In the genomic region with DNA sequence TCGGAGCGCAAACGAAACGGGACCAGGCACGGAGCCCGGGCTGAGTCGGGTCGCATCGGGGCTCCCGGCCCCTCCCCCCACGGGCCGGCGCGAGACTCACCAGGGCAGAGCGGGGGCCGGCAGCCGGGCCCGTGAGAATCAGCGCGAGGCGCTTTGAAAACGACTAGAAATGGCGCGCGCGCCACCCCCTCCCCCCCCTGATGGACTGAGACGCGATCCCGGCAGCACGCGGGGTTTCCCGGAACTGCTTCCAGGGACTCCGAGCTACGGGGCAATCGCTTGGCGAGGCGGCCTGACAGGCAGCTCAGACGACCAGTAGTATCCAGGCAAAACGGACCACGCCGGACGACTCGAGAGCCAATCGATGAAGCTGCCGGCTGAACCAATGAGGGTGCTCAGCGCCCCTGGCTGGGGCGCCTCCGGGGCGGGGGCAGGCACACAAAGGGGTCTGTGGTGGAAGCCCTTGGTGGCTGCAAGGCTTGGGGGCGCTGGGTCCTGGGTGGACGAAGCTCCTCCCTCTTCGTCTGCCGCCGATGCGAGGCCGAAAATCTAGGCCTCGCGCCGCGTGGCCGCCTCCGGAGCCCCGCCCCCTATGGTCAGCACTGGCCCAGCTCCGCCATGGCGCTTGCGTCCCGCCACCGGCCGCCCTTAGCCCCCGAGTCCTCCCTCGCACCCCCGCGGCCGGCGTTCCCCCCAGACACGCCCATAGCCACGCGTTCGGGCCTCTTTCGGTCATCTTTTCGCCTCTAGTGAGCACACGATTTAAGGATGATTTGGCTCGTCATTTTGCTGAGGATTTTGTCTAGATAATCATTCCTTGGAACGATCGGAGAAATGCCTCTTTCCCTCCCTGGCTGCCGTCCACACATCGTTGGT, we compare ENCODE assay signal across 8 cellular contexts. TPM values are rescaled to one million over a fixed set of nuclear protein-coding genes. Genes with fewer than 3 reads are reported as not detected.
DNase-seq lines count a peak whose midpoint lies in the region; ATAC-seq and TF ChIP-seq lines count a peak whose summit lies in the region.

A gene (minus strand): TSS at position 174 of the 876 bp plus-strand sequence. CDS start 3,276 bp downstream, outside the sequence.

- H3K36me3 ChIP-seq in Panc1 (ENCODE audit: control insufficient read depth, insufficient read depth, low read length): peaks cover 10% of the 10 kb centered on the region
- H3K36me3 ChIP-seq in esophagus (ENCODE audit: control insufficient read depth in 2 of 2, insufficient read depth in 2 of 2, low read length in 1 of 2): no peaks in the 10 kb centered on the region
- H3K36me3 ChIP-seq in mucosa of stomach (ENCODE audit: control insufficient read depth, insufficient read depth, low read length): no peaks in the 10 kb centered on the region

- in situ Hi-C loops in Panc1 (cut with HindIII; ENCODE audit: low pct_unique_long_range_greater_than_20kb, low sequenced_read_pairs): no loop called here

- TF ChIP-seq CTCF in Panc1 (IDR thresholded peaks at IDR 0.05): no peak

- H3K27me3 ChIP-seq in Panc1 (ENCODE audit: control insufficient read depth, insufficient read depth, low read length) (no peaks in the 10 kb centered on the region), esophagus (ENCODE audit: control insufficient read depth in 1 of 2, insufficient read depth in 2 of 2, low read length in 2 of 2) (no peaks in the 10 kb centered on the region), mucosa of stomach (ENCODE audit: control insufficient read depth, insufficient read depth, low read length) (no peaks in the 10 kb centered on the region)

- H3K9me3 ChIP-seq in Panc1 (ENCODE audit: control insufficient read depth, insufficient read depth, low read depth, low read length) (no peaks in the 10 kb centered on the region), esophagus (ENCODE audit: control insufficient read depth in 2 of 2, insufficient read depth in 1 of 2, low read depth in 1 of 2, low read length in 1 of 2) (no peaks in the 10 kb centered on the region), mucosa of stomach (ENCODE audit: control insufficient read depth, low read length) (no peaks in the 10 kb centered on the region)

- BruUV-seq in Panc1 (replicated peaks; lab: Mats Ljungman, UMichigan): no TSS peak

- H3K27ac ChIP-seq in Panc1 (ENCODE audit: low read length): peak within 1 kb of the TSS; percentile 100
- peak within 1 kb of the TSS; percentile 94 to 96 for H3K27ac ChIP-seq in esophagus (ENCODE audit: low read depth in 2 of 2, low read length in 1 of 2)

- no peaks in the 10 kb centered on the region for H3K9me3 Mint-ChIP-seq in activated T-cell treated with anti-CD3 and anti-CD28 coated beads, Interleukin-2, amount 50 U/mL, for 4 hours

- peak; percentile 91 for ATAC-seq in GM21723 (IDR thresholded peaks at IDR 0.05; ENCODE audit: unreplicated experiment)
- peak; percentile 96 for ATAC-seq in Panc1
- peak; percentile 96 to 97 for ATAC-seq in activated T-cell treated with anti-CD3 and anti-CD28 coated beads, Interleukin-2, amount 50 U/mL, for 4 hours

- CTCF ChIA-PET in Panc1 (lab: Charles Lee): interaction anchor here (0.5 to 2.0 kb wide), 11 partner anchors 11 to 318 kb away, joined by 3 to 9 read pairs (median 3); no protein-coding TSS in a partner anchor

- intact Hi-C loops in Panc1 (cut with micrococcal nuclease; ENCODE audit: unreplicated experiment): loop anchor here (2.0 kb wide), 1 partner anchor 60 kb away; no protein-coding TSS in a partner anchor

- H3K4me3 ChIP-seq in Panc1 (ENCODE audit: low read depth in 2 of 2, low read length in 2 of 2) (peak within 1 kb of the TSS; percentile 81 to 94), esophagus (ENCODE audit: low read depth in 1 of 2, low read length in 2 of 2) (peak within 1 kb of the TSS; percentile 70 to 83), mucosa of stomach (ENCODE audit: low read length) (peak within 1 kb of the TSS; percentile 37)

- H3K4me1 ChIP-seq in Panc1 (ENCODE audit: control insufficient read depth, insufficient read depth, low read length) (peaks cover 25% of the 10 kb centered on the region), esophagus (ENCODE audit: control insufficient read depth in 2 of 2, insufficient read depth in 2 of 2, low read length in 1 of 2) (no peaks in the 10 kb centered on the region), mucosa of stomach (ENCODE audit: control insufficient read depth, insufficient read depth, low read length) (peaks cover 16% of the 10 kb centered on the region)

- DNase-seq in DMS53 treated with DMSO at 0.1 percent for 48 hours (lab: John Stamatoyannopoulos, UW; ENCODE audit: unreplicated experiment): peak; percentile 99
- peak; percentile 99 for DNase-seq in KG1 (lab: John Stamatoyannopoulos, UW)
- DNase-seq in Panc1 (ENCODE audit: low read depth, low spot score): peak; percentile 98
- DNase-seq in activated T-cell treated with anti-CD3 and anti-CD28 coated beads, Interleukin-2, amount 50 U/mL, for 4 hours: peak; percentile 98
- peak; percentile 96 to 97 for DNase-seq in stimulated activated CD8-positive, alpha-beta memory T cell treated with anti-CD3 and anti-CD28 coated beads, Interleukin-7, amount 100 ng/mL, for 1 hour (ENCODE audit: low read depth in 2 of 2)

- 0 to 1% methylated on average over 69 to 87 of the region's 87 CpGs for WGBS in esophagus, 2 donors

- peaks cover 40% of the 10 kb centered on the region for H3K4me1 Mint-ChIP-seq in activated T-cell treated with anti-CD3 and anti-CD28 coated beads, Interleukin-2, amount 50 U/mL, for 4 hours (ENCODE audit: low read depth)

- POLR2A ChIA-PET in Panc1 (lab: Charles Lee): interaction anchor here (0.6 to 1.7 kb wide), 23 partner anchors 13 to 1556 kb away, joined by 3 to 11 read pairs (median 6); a partner anchor contains a TSS

- H3K36me3 Mint-ChIP-seq in activated T-cell treated with anti-CD3 and anti-CD28 coated beads, Interleukin-2, amount 50 U/mL, for 4 hours (ENCODE audit: insufficient read depth): peaks cover 11% of the 10 kb centered on the region

- H3K4me3 Mint-ChIP-seq in activated T-cell treated with anti-CD3 and anti-CD28 coated beads, Interleukin-2, amount 50 U/mL, for 4 hours: peak within 1 kb of the TSS; percentile 90

- H3K27me3 Mint-ChIP-seq in activated T-cell treated with anti-CD3 and anti-CD28 coated beads, Interleukin-2, amount 50 U/mL, for 4 hours (ENCODE audit: low read depth): no peaks in the 10 kb centered on the region

- H3K9ac ChIP-seq in mucosa of stomach (ENCODE audit: low read length): peak within 1 kb of the TSS; percentile 74

RNA-seq across cellular contexts. Expression of the gene that starts here (rescaled TPM):
- total RNA-seq in Panc1 (2021; ENCODE audit: unreplicated experiment): 173 TPM
- polyA plus RNA-seq in Panc1 (2012; ENCODE audit: insufficient read length): 117 TPM
- total RNA-seq in activated T-cell treated with anti-CD3 and anti-CD28 coated beads, Interleukin-2, amount 50 U/mL, for 4 hours: 100 to 1,000 TPM; 253 to 269 (median 254) TPM
- 10 to 100 TPM; 46.5 to 62.3 TPM for polyA plus RNA-seq in esophagus

Comparison
In these comparisons a context has a peak if more than half of its experiments do, and no peak if none do; other contexts are left out.
1. Peak in every context shown above with its lines: DNase-seq, ATAC-seq, H3K4me3 ChIP-seq and H3K27ac ChIP-seq.
2. H3K4me3 ChIP-seq: peak in every context shown above with its lines; median percentile 88 in Panc1; 76 in esophagus; 37 in mucosa of stomach.